Comparison of ENCODE assay signal across 15 cellular contexts in the genomic region with DNA sequence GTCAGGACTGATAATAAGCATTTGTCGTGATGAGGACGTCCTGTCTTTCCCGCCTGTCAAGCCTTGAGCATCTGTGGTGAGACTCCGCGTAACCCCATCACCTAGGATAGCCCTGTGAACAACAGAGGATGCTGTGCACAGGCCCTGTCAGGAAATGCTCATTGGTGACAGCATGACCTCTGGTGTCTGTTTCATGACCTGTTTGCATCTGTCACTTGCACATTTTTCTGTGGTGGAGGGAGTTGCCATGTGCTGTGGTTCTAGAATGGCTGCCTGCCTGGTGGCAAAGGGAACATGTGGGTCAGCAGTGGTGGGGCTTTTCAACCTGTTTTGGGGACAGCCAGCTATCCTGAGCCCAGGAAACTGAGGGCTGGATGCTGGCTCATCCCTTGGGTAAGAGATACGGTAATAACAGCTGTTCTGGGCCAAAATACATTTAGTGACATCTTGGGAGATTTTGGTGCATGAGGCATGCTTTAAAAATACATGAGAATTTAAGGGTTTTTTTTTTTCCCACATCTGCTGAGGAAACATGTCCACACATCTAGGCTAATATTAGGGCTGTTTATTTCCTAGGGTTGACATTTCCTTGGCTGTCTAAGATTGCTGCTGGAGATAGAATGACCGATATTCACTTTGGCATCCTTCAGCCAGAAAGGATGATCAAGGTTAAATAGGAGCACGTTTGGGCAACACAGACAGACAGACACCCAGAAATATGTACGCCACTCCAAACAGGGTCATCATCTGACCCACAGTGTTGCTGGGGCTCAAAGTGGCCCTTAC. TPM values are rescaled to one million over a fixed set of nuclear protein-coding genes. Genes with fewer than 3 reads are reported as not detected.
A peak's percentile ranks its signal among the peaks of the same experiment; 100 is the strongest.
DNase-seq lines count a peak whose midpoint lies in the region; ATAC-seq, FAIRE-seq and TF ChIP-seq lines count a peak whose summit lies in the region.
"Had no signal": no experiment of that assay in that cellular context is flagged by ENCODE, and none has a peak within 500 bp of the region (broad histone marks: within the 10 kb centered on the region; RNA-seq: fewer than 3 reads in every experiment).

No MANE protein-coding gene starts in this region.

- no peak for ATAC-seq in GM21367 (IDR thresholded peaks at IDR 0.05; ENCODE audit: unreplicated experiment)
- no peak for ATAC-seq in HG02798 (IDR thresholded peaks at IDR 0.05; ENCODE audit: poor library complexity, unreplicated experiment)
- ATAC-seq: A549; activated CD4-positive, CD25-positive, alpha-beta regulatory T cell treated with anti-CD3 and anti-CD28 coated beads, Interleukin-2, amount 50 U/mL, for 24 hours; HCT116 had no signal

- DNase-seq in NCI-H2171 treated with DMSO at 0.1 percent for 48 hours (lab: John Stamatoyannopoulos, UW) = peak; percentile 58
- DNase-seq in NCI-H2171 (lab: John Stamatoyannopoulos, UW) = no peak
- no peak for DNase-seq in GM12892 (ENCODE audit: insufficient read length)
- DNase-seq in OCI-M1 (lab: John Stamatoyannopoulos, UW) = peak; percentile 20
- peak; percentile 48 for DNase-seq in islet precursor cell
- no peak for DNase-seq in iPS-NIHi7 (ENCODE audit: extremely low spot score)
- DNase-seq: activated gamma-delta T cell treated with Interleukin-2 at 50 U/mL for 16 hours, caudate nucleus had no signal

- FAIRE-seq in GM12892 (lab: Jason Lieb, UNC) = peak; percentile 79
- FAIRE-seq: A549, GM18507, urothelium cell line had no signal

- TF ChIP-seq POLR2A in GM12892 (IDR thresholded peaks at IDR 0.05; ENCODE audit: low read depth, low read length) = no peak

RNA-seq across cellular contexts. Expression of a gene that starts 52.9 kb away (rescaled TPM):
- 0.81 TPM for polyA plus RNA-seq in GM12892 (2012; ENCODE audit: missing spikeins)

Comparison
In these comparisons a context has a peak if more than half of its experiments do, and no peak if none do; other contexts are left out.
1. DNase-seq: peak in NCI-H2171 treated with DMSO at 0.1 percent for 48 hours (single experiment), OCI-M1 (single experiment) and islet precursor cell (single experiment); none in NCI-H2171 (single experiment), GM12892 (single experiment) and iPS-NIHi7 (single experiment).